ENCODE assay signal across 10 cellular contexts in the genomic region with DNA sequence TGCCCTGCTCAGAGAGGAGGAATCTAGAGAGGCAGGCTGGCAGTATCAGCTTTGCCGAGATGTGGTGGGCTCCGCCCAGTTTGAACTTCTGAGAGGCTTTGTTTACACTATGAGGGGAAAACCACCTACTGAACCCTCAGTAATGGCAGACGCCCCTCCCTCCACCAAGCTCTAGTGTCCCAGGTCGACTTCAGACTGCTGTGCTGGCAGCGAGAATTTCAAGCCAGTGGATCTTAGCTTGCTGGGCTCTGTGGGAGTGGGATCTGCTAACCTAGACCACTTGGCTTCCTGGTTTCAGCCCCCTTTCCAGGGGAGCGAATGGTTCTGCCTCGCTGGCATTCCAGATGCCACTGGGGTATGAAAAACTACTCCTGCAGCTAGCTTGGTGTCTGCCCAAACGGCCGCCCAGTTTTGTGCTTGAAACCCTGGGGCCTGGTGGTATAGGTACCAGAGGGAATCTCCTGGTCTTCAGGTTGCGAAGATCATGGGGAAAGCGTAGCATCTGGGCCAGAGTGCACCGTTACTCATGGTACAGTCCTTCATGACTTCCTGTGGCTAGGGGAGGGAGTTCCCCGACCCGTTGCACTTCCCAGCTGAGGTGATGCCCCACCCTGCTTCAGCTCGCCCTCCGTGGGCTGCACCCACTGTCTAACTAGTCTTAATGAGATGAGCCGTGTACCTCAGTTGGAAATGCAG. TPM values are rescaled to one million over a fixed set of nuclear protein-coding genes. Genes with fewer than 3 reads are reported as not detected.
DNase-seq lines count a peak whose midpoint lies in the region; ATAC-seq, FAIRE-seq and TF ChIP-seq lines count a peak whose summit lies in the region.
"Had no signal": no experiment of that assay in that cellular context is flagged by ENCODE, and none has a peak within 500 bp of the region (broad histone marks: within the 10 kb centered on the region; RNA-seq: fewer than 3 reads in every experiment).

No MANE protein-coding gene starts in this region.

- dilution Hi-C loops in mammary epithelial cell (cut with HindIII; ENCODE audit: low sequenced_read_pairs): no loop called here

- H3K4me3 ChIP-seq in mammary epithelial cell (replicated peaks in 1 of 3; ENCODE audit: insufficient read depth in 1 of 3, low read depth in 2 of 3, low read length in 3 of 3) (no peak overlapping the region), testis (no peak overlapping the region)
- H3K4me3 ChIP-seq: vagina had no signal

- H3K27ac Mint-ChIP-seq in activated CD8-positive, alpha-beta T cell treated with anti-CD3 and anti-CD28 coated beads for 36 hours: peak overlapping the region; percentile 68

- in situ Hi-C loops in mammary epithelial cell (cut with MboI; ENCODE audit: low sequenced_read_pairs in 2 of 2): no loop called here

- H3K9me3 ChIP-seq in mammary epithelial cell (replicated peaks; ENCODE audit: insufficient read depth, low read length) (no peaks in the 10 kb centered on the region), testis (no peaks in the 10 kb centered on the region)
- H3K9me3 ChIP-seq: vagina had no signal

- no peaks in the 10 kb centered on the region for H3K27me3 ChIP-seq in mammary epithelial cell (ENCODE audit: insufficient read depth, low read length)
- H3K27me3 ChIP-seq in testis: no peaks in the 10 kb centered on the region
- H3K27me3 ChIP-seq: vagina had no signal

- peak; percentile 73 for ATAC-seq in GM18873 (IDR thresholded peaks at IDR 0.05; ENCODE audit: low FRiP score, unreplicated experiment)
- peak; percentile 82 for ATAC-seq in HG03039 (IDR thresholded peaks at IDR 0.05; ENCODE audit: unreplicated experiment)
- ATAC-seq in activated CD8-positive, alpha-beta T cell treated with anti-CD3 and anti-CD28 coated beads for 36 hours: peak; percentile 83
- no peak for ATAC-seq in SK-N-SH treated with all-trans-retinoic acid at 6 μM for 48 hours
- ATAC-seq: left ventricle myocardium superior had no signal

- H3K4me1 Mint-ChIP-seq in activated CD8-positive, alpha-beta T cell treated with anti-CD3 and anti-CD28 coated beads for 36 hours (ENCODE audit: low read depth): peaks cover 50% of the 10 kb centered on the region

- intact Hi-C loops in activated CD8-positive, alpha-beta T cell treated with anti-CD3 and anti-CD28 coated beads for 36 hours (cut with micrococcal nuclease): loop anchor here (5.0 kb wide), 1 partner anchor 83 kb away; no protein-coding TSS in a partner anchor
- intact Hi-C loops in mammary epithelial cell (cut with micrococcal nuclease) (no loop called here), testis (cut with DNase I; ENCODE audit: low total_unique reads) (no loop called here)

- TF ChIP-seq POLR2A in testis (IDR thresholded peaks at IDR 0.05): no peak

- no peaks in the 10 kb centered on the region for H3K79me2 ChIP-seq in mammary epithelial cell (ENCODE audit: insufficient read depth, low read length)

- 85% methylated on average over 16 of the region's 17 CpGs for WGBS in mammary epithelial cell (ENCODE audit: low coverage, missing lambda C conversion rate)
- 71 to 86% methylated on average over 5 to 17 of the region's 17 CpGs for WGBS in testis, 2 donors

- POLR2A ChIA-PET in activated CD8-positive, alpha-beta T cell treated with anti-CD3 and anti-CD28 coated beads for 36 hours (lab: Charles Lee): interaction anchor here (0.6 to 1.5 kb wide), 5 partner anchors 8 to 115 kb away, joined by 3 to 6 read pairs (median 4); partner anchors contain the start of gene C21orf91

- H3K27me3 Mint-ChIP-seq in activated CD8-positive, alpha-beta T cell treated with anti-CD3 and anti-CD28 coated beads for 36 hours: no peaks in the 10 kb centered on the region

- H3K36me3 ChIP-seq in mammary epithelial cell (ENCODE audit: insufficient read depth, low read length): no peaks in the 10 kb centered on the region
- no peaks in the 10 kb centered on the region for H3K36me3 ChIP-seq in testis (ENCODE audit: low read depth, missing control alignments)
- H3K36me3 ChIP-seq: vagina had no signal

- H3K27ac ChIP-seq in mammary epithelial cell (ENCODE audit: insufficient read depth, low read depth, low read length) (no peak overlapping the region), testis (no peak overlapping the region)
- H3K27ac ChIP-seq: vagina had no signal

- H3K36me3 Mint-ChIP-seq in activated CD8-positive, alpha-beta T cell treated with anti-CD3 and anti-CD28 coated beads for 36 hours (ENCODE audit: low read depth): peaks cover 18% of the 10 kb centered on the region

- no TSS peak for BruUV-seq in mammary epithelial cell (replicated peaks; lab: Mats Ljungman, UMichigan)

- H2AFZ ChIP-seq in mammary epithelial cell (ENCODE audit: low read depth, low read length): no peak overlapping the region

- peaks cover 19% of the 10 kb centered on the region for H3K9me3 Mint-ChIP-seq in activated CD8-positive, alpha-beta T cell treated with anti-CD3 and anti-CD28 coated beads for 36 hours

- H3K4me3 Mint-ChIP-seq in activated CD8-positive, alpha-beta T cell treated with anti-CD3 and anti-CD28 coated beads for 36 hours: peak overlapping the region; percentile 28

- peak; percentile 82 for DNase-seq in activated CD8-positive, alpha-beta T cell treated with anti-CD3 and anti-CD28 coated beads for 36 hours
- peak; percentile 30 to 38 for DNase-seq in stimulated activated CD4-positive, alpha-beta T cell treated with anti-CD3 and anti-CD28 coated beads, Interleukin-15, amount 100 ng/mL, for 48 hours (ENCODE audit: low read depth in 2 of 2)
- DNase-seq in RCC 7860 (ENCODE audit: low spot score): no peak
- no peak for DNase-seq in mammary epithelial cell
- DNase-seq in testis: no peak
- DNase-seq: left ventricle myocardium superior had no signal

- H3K9ac ChIP-seq in mammary epithelial cell (ENCODE audit: insufficient read depth, low read length): no peak overlapping the region

- no peak for TF ChIP-seq CTCF in activated CD8-positive, alpha-beta T cell treated with anti-CD3 and anti-CD28 coated beads for 36 hours (IDR thresholded peaks at IDR 0.05)
- TF ChIP-seq CTCF in mammary epithelial cell (conservative IDR thresholded peaks at IDR 0.05 in 1 of 2, IDR thresholded peaks at IDR 0.05 in 1 of 2; ENCODE audit: extremely low read depth in 1 of 2, insufficient read depth in 1 of 2, low read depth in 1 of 2, low read length in 2 of 2): no peak
- no peak for TF ChIP-seq CTCF in testis (IDR thresholded peaks at IDR 0.05)

- no peaks in the 10 kb centered on the region for H4K20me1 ChIP-seq in mammary epithelial cell (ENCODE audit: insufficient read depth, low read length)

- H3K4me1 ChIP-seq in mammary epithelial cell (ENCODE audit: insufficient read depth, low read length): no peaks in the 10 kb centered on the region
- no peaks in the 10 kb centered on the region for H3K4me1 ChIP-seq in testis
- H3K4me1 ChIP-seq: vagina had no signal

- CTCF ChIA-PET in activated CD8-positive, alpha-beta T cell treated with anti-CD3 and anti-CD28 coated beads for 36 hours (lab: Charles Lee): interaction anchor here (0.9 to 1.4 kb wide), 4 partner anchors 20 to 149 kb away, joined by 3 to 4 read pairs (median 3); no protein-coding TSS in a partner anchor
- CTCF ChIA-PET in mammary epithelial cell (lab: Charles Lee; ENCODE audit: low non-redundant PET): no interaction called here

- FAIRE-seq in RCC 7860 (lab: Jason Lieb, UNC): no peak

- H3K4me2 ChIP-seq in mammary epithelial cell (ENCODE audit: insufficient read depth, low read depth, low read length): no peak overlapping the region

TF ChIP-seq in SK-N-SH treated with all-trans-retinoic acid at 6 μM for 48 hours, 23 proteins besides CTCF, POLR2A, EP300 and RAD21 (continues in another document):
- TF ChIP-seq PPARA (CRISPR knock-in tag; IDR thresholded peaks at IDR 0.05; ENCODE audit: borderline replicate concordance): no peak
- TF ChIP-seq ZNF565 (CRISPR knock-in tag; conservative IDR thresholded peaks at IDR 0.05; ENCODE audit: low read depth): no peak
- no peak for TF ChIP-seq TOX (CRISPR knock-in tag; IDR thresholded peaks at IDR 0.05; ENCODE audit: borderline replicate concordance)
- TF ChIP-seq ZNF70 (CRISPR knock-in tag; IDR thresholded peaks at IDR 0.05): no peak
- TF ChIP-seq ZFP3 (CRISPR knock-in tag; IDR thresholded peaks at IDR 0.05): no peak
- no peak for TF ChIP-seq ARNTL (CRISPR knock-in tag; IDR thresholded peaks at IDR 0.05; ENCODE audit: borderline replicate concordance, low read depth)
- TF ChIP-seq SNAI2 (CRISPR knock-in tag; IDR thresholded peaks at IDR 0.05): no peak
- TF ChIP-seq RARB (CRISPR knock-in tag; IDR thresholded peaks at IDR 0.05): no peak
- TF ChIP-seq CSRNP3 (CRISPR knock-in tag; IDR thresholded peaks at IDR 0.05): no peak
- no peak for TF ChIP-seq POU6F1 (CRISPR knock-in tag; IDR thresholded peaks at IDR 0.05; ENCODE audit: borderline replicate concordance, low read depth)
- TF ChIP-seq ESRRG (CRISPR knock-in tag; IDR thresholded peaks at IDR 0.05): no peak

RNA-seq across cellular contexts. Expression of gene C21orf91, which starts 43.6 kb away (rescaled TPM):
- total RNA-seq in activated CD8-positive, alpha-beta T cell treated with anti-CD3 and anti-CD28 coated beads for 36 hours: 10 to 100 TPM; 32.5 to 32.6 TPM
- total RNA-seq in mammary epithelial cell (10 to 100 TPM; 35.2 to 38.9 TPM), testis (10 to 100 TPM; 37.0 to 44.4 TPM)
- polyA plus RNA-seq in mammary epithelial cell (9.3 TPM), testis (ENCODE audit: insufficient read depth, low read depth, low replicate concordance) (40.7 TPM)
- 12.6 TPM for polyA minus RNA-seq in mammary epithelial cell

Comparison
In these comparisons a context has a peak if more than half of its experiments do, and no peak if none do; other contexts are left out.
1. DNase-seq: peak in activated CD8-positive, alpha-beta T cell treated with anti-CD3 and anti-CD28 coated beads for 36 hours (single experiment) and stimulated activated CD4-positive, alpha-beta T cell treated with anti-CD3 and anti-CD28 coated beads, Interleukin-15, amount 100 ng/mL, for 48 hours (2 of 2); none in RCC 7860 (single experiment), mammary epithelial cell (single experiment) and testis (single experiment).